In genomic region chr12:132030367-132031038, GRCh38 we compare ENCODE assay signal across 12 cellular contexts.
A peak's percentile ranks its signal among the peaks of the same experiment; 100 is the strongest.
DNase-seq lines count a peak whose midpoint lies in the region; ATAC-seq and TF ChIP-seq lines count a peak whose summit lies in the region.
"Had no signal": no experiment of that assay in that cellular context is flagged by ENCODE, and none has a peak within 500 bp of the region (broad histone marks: within the 10 kb centered on the region; RNA-seq: fewer than 3 reads in every experiment).

No MANE protein-coding gene starts in this region.

- H3K27ac ChIP-seq in lower lobe of right lung, result no peak overlapping the region

- ATAC-seq in HG03025 (IDR thresholded peaks at IDR 0.05; ENCODE audit: low FRiP score, unreplicated experiment) (no peak), lower lobe of right lung (no peak), HG03135 (IDR thresholded peaks at IDR 0.05; ENCODE audit: unreplicated experiment) (no peak)

- H3K27me3 ChIP-seq in adipocyte (replicated peaks; ENCODE audit: control insufficient read depth, insufficient read depth, low read length) (no peaks in the 10 kb centered on the region), lower lobe of right lung (ENCODE audit: low read depth) (no peaks in the 10 kb centered on the region)
- H3K27me3 ChIP-seq: BE2C had no signal

- peaks cover 97% of the 10 kb centered on the region for H3K36me3 ChIP-seq in adipocyte (ENCODE audit: control insufficient read depth, insufficient read depth, low read length, severe bottlenecking)
- peaks cover 98% of the 10 kb centered on the region for H3K36me3 ChIP-seq in lower lobe of right lung

- no peak overlapping the region for H3K4me3 ChIP-seq in adipocyte (ENCODE audit: low read length)
- H3K4me3 ChIP-seq in fibroblast of pulmonary artery (replicated peaks; ENCODE audit: low read depth, low read length), result no peak overlapping the region
- no peak overlapping the region for H3K4me3 ChIP-seq in lower lobe of right lung

- DNase-seq in C1 segment of cervical spinal cord (lab: John Stamatoyannopoulos, UW) (peak in 12 of 14 donors; percentile 8 to 78 (median 50)), adipocyte (ENCODE audit: low read depth) (peak; percentile 46), fibroblast of pulmonary artery (ENCODE audit: low read depth) (peak; percentile 54), mucosa of gallbladder (ENCODE audit: low spot score) (peak; percentile 17), activated gamma-delta T cell treated with Interleukin-2 at 50 U/mL for 16 hours (no peak), lower lobe of right lung (no peak)
- DNase-seq: activated CD4-positive, CD25-positive, alpha-beta regulatory T cell; activated gamma-delta T cell; BE2C; SIG-M5 had no signal

- intact Hi-C loops in lower lobe of right lung (cut with DNase I), result no loop called here

- H3K9ac ChIP-seq in adipocyte (ENCODE audit: low read length), result no peak overlapping the region

- H3K4me1 ChIP-seq in adipocyte (ENCODE audit: control insufficient read depth, insufficient read depth, low read length) (no peaks in the 10 kb centered on the region), lower lobe of right lung (no peaks in the 10 kb centered on the region)
- H3K4me1 ChIP-seq: BE2C had no signal

- H3K9me3 ChIP-seq in adipocyte (ENCODE audit: control insufficient read depth, low read length) (no peaks in the 10 kb centered on the region), lower lobe of right lung (no peaks in the 10 kb centered on the region)
- H3K9me3 ChIP-seq: BE2C had no signal

- TF ChIP-seq CTCF in fibroblast of pulmonary artery (IDR thresholded peaks at IDR 0.05; ENCODE audit: low read length, missing control alignments), result no peak
- no peak for TF ChIP-seq CTCF in lower lobe of right lung (IDR thresholded peaks at IDR 0.05)

Comparison
In these comparisons a context has a peak if more than half of its experiments do, and no peak if none do; other contexts are left out.
1. DNase-seq: peak in C1 segment of cervical spinal cord (12 of 14), adipocyte (single experiment), fibroblast of pulmonary artery (single experiment) and mucosa of gallbladder (single experiment); none in activated gamma-delta T cell treated with Interleukin-2 at 50 U/mL for 16 hours (single experiment) and lower lobe of right lung (single experiment).